In the genomic region with DNA sequence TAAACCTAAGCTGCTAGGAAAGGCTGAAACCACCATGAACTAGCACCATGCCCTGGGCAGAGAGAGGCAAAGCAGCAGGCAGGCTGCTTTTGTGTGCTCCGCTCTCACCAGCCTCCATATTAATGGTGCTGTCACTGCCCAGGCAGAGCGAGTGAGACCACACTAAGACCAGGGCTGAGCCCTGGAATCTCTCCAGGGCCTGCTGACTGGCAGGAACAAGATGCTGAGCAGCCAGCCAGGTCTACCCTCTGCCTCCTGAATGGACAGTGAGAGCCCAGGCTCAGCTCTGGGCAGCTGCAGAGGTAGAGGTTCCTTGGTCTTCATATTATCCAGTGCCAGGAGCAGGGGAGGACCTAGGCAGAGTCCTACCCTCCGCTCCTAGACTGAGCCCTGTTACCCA, we compare ENCODE assay signal across 26 cellular contexts. TPM values are rescaled to one million over a fixed set of nuclear protein-coding genes. Genes with fewer than 3 reads are reported as not detected.
DNase-seq lines count a peak whose midpoint lies in the region; ATAC-seq and TF ChIP-seq lines count a peak whose summit lies in the region.
"Had no signal": no experiment of that assay in that cellular context is flagged by ENCODE, and none has a peak within 500 bp of the region (broad histone marks: within the 10 kb centered on the region; RNA-seq: fewer than 3 reads in every experiment).

No MANE protein-coding gene starts in this region.

- no peak overlapping the region for H3K9ac ChIP-seq in GM23248

- H3K27ac Mint-ChIP-seq in memory B cell (no peak overlapping the region), type B pancreatic cell (no peak overlapping the region)
- H3K27ac Mint-ChIP-seq: activated CD8-positive, alpha-beta T cell treated with anti-CD3 and anti-CD28 coated beads, Interleukin-2, amount 10 ng/mL, durations not matched to agents 7 days and 5 days; stimulated activated naive CD8-positive, alpha-beta T cell treated with anti-CD3 and anti-CD28 coated beads, Interleukin-15, Interleukin-2, amounts not matched to agents 100 ng/mL and 50 ng/mL, for 24 hours had no signal

- H4K20me1 ChIP-seq in GM23248 (ENCODE audit: insufficient read depth): no peaks in the 10 kb centered on the region

- no peaks in the 10 kb centered on the region for H3F3A ChIP-seq in GM23248 (ENCODE audit: insufficient read depth)

- H3K4me3 ChIP-seq in right atrium auricular region (no peak overlapping the region), GM23248 (no peak overlapping the region)
- H3K4me3 ChIP-seq: colonic mucosa, HAP-1, thoracic aorta had no signal

- H3K27me3 Mint-ChIP-seq in memory B cell: peaks cover 27% of the 10 kb centered on the region
- peaks cover 70% of the 10 kb centered on the region for H3K27me3 Mint-ChIP-seq in type B pancreatic cell

- H3K9me3 ChIP-seq in right atrium auricular region: no peaks in the 10 kb centered on the region
- H3K9me3 ChIP-seq in GM23248 (ENCODE audit: low read depth): no peaks in the 10 kb centered on the region
- H3K9me3 ChIP-seq: colonic mucosa, HAP-1, thoracic aorta had no signal

- H3K9me3 Mint-ChIP-seq in memory B cell (no peaks in the 10 kb centered on the region), type B pancreatic cell (no peaks in the 10 kb centered on the region)
- H3K9me3 Mint-ChIP-seq: stimulated activated naive CD8-positive, alpha-beta T cell treated with anti-CD3 and anti-CD28 coated beads, Interleukin-15, Interleukin-2, amounts not matched to agents 100 ng/mL and 50 ng/mL, for 24 hours had no signal

- H3K79me2 ChIP-seq in GM23248 (ENCODE audit: insufficient read depth): no peaks in the 10 kb centered on the region

- H3K36me3 Mint-ChIP-seq in memory B cell (no peaks in the 10 kb centered on the region), type B pancreatic cell (no peaks in the 10 kb centered on the region)

- H3K4me1 ChIP-seq in right atrium auricular region (peaks cover 0 to 19% of the 10 kb centered on the region in 2 donors), GM23248 (ENCODE audit: insufficient read depth) (no peaks in the 10 kb centered on the region)
- H3K4me1 ChIP-seq: HAP-1 had no signal

- no peak overlapping the region for H2AFZ ChIP-seq in GM23248

- H3K27me3 ChIP-seq in right atrium auricular region: peaks cover 7 to 15% of the 10 kb centered on the region in 2 donors
- H3K27me3 ChIP-seq in GM23248 (replicated peaks; ENCODE audit: insufficient read depth): peaks cover 65% of the 10 kb centered on the region

- DNase-seq in Right ventricle myocardium inferior (ENCODE audit: missing footprints) (peak; percentile 67), right atrium auricular region (ENCODE audit: low spot score) (no peak), astrocyte of the hippocampus (ENCODE audit: low read depth, low spot score) (peak; percentile 59), memory B cell (ENCODE audit: low spot score in 2 of 2) (no peak), type B pancreatic cell (ENCODE audit: extremely low spot score, unreplicated experiment) (no peak), GM23248 (no peak)
- DNase-seq in activated effector memory CD4-positive, alpha-beta T cell treated with Interleukin-2 at 50 U/mL for 16 hours: no peak
- DNase-seq: activated CD8-positive, alpha-beta T cell treated with anti-CD3 and anti-CD28 coated beads, Interleukin-2, amount 10 ng/mL, durations not matched to agents 7 days and 5 days; colonic mucosa; DMS153; effector memory CD4-positive, alpha-beta T cell; kidney glomerular epithelial cell; NCI-H1092 treated with DMSO at 0.1 percent for 48 hours; NCI-H187 treated with DMSO at 0.1 percent for 48 hours; NCI-H524 treated with DMSO at 0.1 percent for 48 hours; small intestine had no signal

- H3K27ac ChIP-seq in right atrium auricular region: no peak overlapping the region
- H3K27ac ChIP-seq in GM23248: no peak overlapping the region
- H3K27ac ChIP-seq: colonic mucosa, thoracic aorta had no signal

- in situ Hi-C loops in GM23248 (cut with MboI): no loop called here

- TF ChIP-seq CTCF in right atrium auricular region (IDR thresholded peaks at IDR 0.05) (no peak), type B pancreatic cell (conservative IDR thresholded peaks at IDR 0.05) (no peak)

- 79 to 92% methylated on average over 3 of the region's 3 CpGs for WGBS in GM23248 (ENCODE audit: low coverage in 1 of 2, low lambda C conversion rate in 2 of 2, missing lambda C conversion rate in 2 of 2), 2 experiments

- peak overlapping the region; percentile 30 for H3K4me3 Mint-ChIP-seq in memory B cell
- peak overlapping the region; percentile 69 for H3K4me3 Mint-ChIP-seq in type B pancreatic cell
- H3K4me3 Mint-ChIP-seq: activated CD8-positive, alpha-beta T cell treated with anti-CD3 and anti-CD28 coated beads, Interleukin-2, amount 10 ng/mL, durations not matched to agents 7 days and 5 days; stimulated activated naive CD8-positive, alpha-beta T cell treated with anti-CD3 and anti-CD28 coated beads, Interleukin-15, Interleukin-2, amounts not matched to agents 100 ng/mL and 50 ng/mL, for 24 hours had no signal

- ATAC-seq in Right ventricle myocardium inferior (no peak), memory B cell (ENCODE audit: low read depth) (no peak), HG03108 (IDR thresholded peaks at IDR 0.05; ENCODE audit: unreplicated experiment) (no peak)
- ATAC-seq: activated CD8-positive, alpha-beta T cell treated with anti-CD3 and anti-CD28 coated beads, Interleukin-2, amount 10 ng/mL, durations not matched to agents 7 days and 5 days had no signal

- intact Hi-C loops in Right ventricle myocardium inferior (cut with DNase I): no loop called here

- H3K4me1 Mint-ChIP-seq in memory B cell (peaks cover 9% of the 10 kb centered on the region), type B pancreatic cell (ENCODE audit: unreplicated experiment) (peaks cover 6% of the 10 kb centered on the region)

- H3K9me2 ChIP-seq in GM23248 (ENCODE audit: insufficient read depth): no peaks in the 10 kb centered on the region

- H3K36me3 ChIP-seq in right atrium auricular region: no peaks in the 10 kb centered on the region
- no peaks in the 10 kb centered on the region for H3K36me3 ChIP-seq in GM23248 (ENCODE audit: low read depth)
- H3K36me3 ChIP-seq: colonic mucosa, HAP-1, thoracic aorta had no signal

- H3K4me2 ChIP-seq in GM23248 (ENCODE audit: unreplicated experiment): no peak overlapping the region

RNA-seq across cellular contexts. Expression of a gene that starts 1.6 kb away (rescaled TPM):
- 0.35 TPM for total RNA-seq in Right ventricle myocardium inferior
- under 1 TPM; 0.22 to 0.47 TPM for total RNA-seq in right atrium auricular region
- 0.21 and 0.27 TPM in 2 replicates for total RNA-seq in type B pancreatic cell (ENCODE audit: low replicate concordance)
- not detected in 2 replicates for total RNA-seq in GM23248 (2014; rRNA removed; shearing (Covaris generic))
- polyA plus RNA-seq in GM23248 (2016; fragmentation: Nextera tagmentation; extraction: Ambion mirVana): 0.05 TPM in 1 of 2 replicates, not detected in the other
- total RNA-seq: A673; activated CD8-positive, alpha-beta T cell treated with anti-CD3 and anti-CD28 coated beads, Interleukin-2, amount 10 ng/mL, durations not matched to agents 7 days and 5 days; epithelial cell of proximal tubule; HT-29; lung microvascular endothelial cell; SK-MEL-5; T-helper 2 cell treated with Interferon-gamma antibody and Interleukin-4, amounts not matched to agents 100 ng/mL and 5 ng/mL, for 36 hours had no signal

Comparison
In these comparisons a context has a peak if more than half of its experiments do, and no peak if none do; other contexts are left out.
1. DNase-seq: peak in Right ventricle myocardium inferior (single experiment) and astrocyte of the hippocampus (single experiment); none in right atrium auricular region (single experiment), memory B cell (0 of 2), type B pancreatic cell (single experiment), GM23248 (single experiment) and activated effector memory CD4-positive, alpha-beta T cell treated with Interleukin-2 at 50 U/mL for 16 hours (single experiment).